Comparison of ENCODE assay signal across 8 cellular contexts in the genomic region with DNA sequence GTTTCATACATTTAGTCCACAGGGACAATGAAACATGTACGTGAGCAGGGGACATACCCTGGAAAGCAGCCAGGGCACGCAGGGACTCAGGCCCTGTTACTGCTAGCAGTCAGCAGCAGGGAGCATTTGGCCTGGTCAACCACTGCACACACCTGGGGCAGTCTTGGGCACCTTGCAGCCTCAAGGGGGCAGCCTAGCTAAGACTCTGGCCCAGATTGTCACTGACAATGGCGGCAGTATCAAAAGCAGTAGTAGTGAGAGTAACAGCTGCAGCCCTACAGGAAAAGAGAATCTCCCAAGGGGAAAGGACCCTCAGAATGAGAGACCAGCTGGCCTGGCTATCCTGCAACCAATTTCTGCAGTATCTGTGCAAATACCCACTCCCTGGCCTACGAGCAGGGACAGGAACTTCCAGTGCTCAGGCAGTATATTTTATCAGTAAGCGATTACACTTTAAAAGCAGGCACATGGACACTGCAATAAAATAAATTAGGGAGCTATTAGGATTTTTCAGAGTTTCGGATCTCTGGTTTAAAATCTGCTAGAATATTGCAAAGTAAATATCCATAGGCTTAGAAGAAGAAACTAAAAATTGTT.
DNase-seq lines count a peak whose midpoint lies in the region; ATAC-seq and TF ChIP-seq lines count a peak whose summit lies in the region.

No MANE protein-coding gene starts in this region.

- H3K9ac ChIP-seq in PC-3 (ENCODE audit: low read length): peak overlapping the region; percentile 51; the same call in 1 of the 2 replicates

- peaks cover 5% of the 10 kb centered on the region for H3K4me1 Mint-ChIP-seq in activated T-helper 1 cell treated with anti-CD3 and anti-CD28 coated beads, Interleukin-12 subunit alpha, Interleukin-12 subunit beta, Interleukin-2, Interleukin-4 antibody, amounts not matched to agents 30 ng/mL and 10 ng/mL and 1 ng/mL, durations not matched to agents 14 hours and 24 hours and 36 hours (ENCODE audit: low read depth)

- H3K27me3 ChIP-seq in PC-3 (ENCODE audit: low read length) (no peaks in the 10 kb centered on the region), vagina (no peaks in the 10 kb centered on the region)

- no peak overlapping the region for H3K4me2 ChIP-seq in PC-3 (ENCODE audit: low read length)

- intact Hi-C loops in PC-3 (cut with micrococcal nuclease) (loop anchor here (1.0 to 5.0 kb wide), 2 partner anchors 165 to 228 kb away; no protein-coding TSS in a partner anchor), posterior cingulate gyrus (cut with DNase I) (loop anchor here (1.0 kb wide), 1 partner anchor 228 kb away; no protein-coding TSS in a partner anchor), vagina (cut with DNase I) (no loop called here)
- intact Hi-C loops in activated T-helper 1 cell treated with anti-CD3 and anti-CD28 coated beads, Interleukin-12 subunit alpha, Interleukin-12 subunit beta, Interleukin-2, Interleukin-4 antibody, amounts not matched to agents 30 ng/mL and 10 ng/mL and 1 ng/mL, durations not matched to agents 14 hours and 24 hours and 36 hours (cut with micrococcal nuclease): loop anchor here (1.0 kb wide), 2 partner anchors 228 to 423 kb away; no protein-coding TSS in a partner anchor

- peaks cover 2% of the 10 kb centered on the region for H3K27me3 Mint-ChIP-seq in activated T-helper 1 cell treated with anti-CD3 and anti-CD28 coated beads, Interleukin-12 subunit alpha, Interleukin-12 subunit beta, Interleukin-2, Interleukin-4 antibody, amounts not matched to agents 30 ng/mL and 10 ng/mL and 1 ng/mL, durations not matched to agents 14 hours and 24 hours and 36 hours (ENCODE audit: insufficient read depth)

- H3K4me1 ChIP-seq in PC-3 (ENCODE audit: insufficient read depth, low read length) (peaks cover 13% of the 10 kb centered on the region), vagina (peaks cover 14% of the 10 kb centered on the region)

- no peak overlapping the region for H3K27ac Mint-ChIP-seq in activated T-helper 1 cell treated with anti-CD3 and anti-CD28 coated beads, Interleukin-12 subunit alpha, Interleukin-12 subunit beta, Interleukin-2, Interleukin-4 antibody, amounts not matched to agents 30 ng/mL and 10 ng/mL and 1 ng/mL, durations not matched to agents 14 hours and 24 hours and 36 hours

- H3K9me3 ChIP-seq in PC-3 (ENCODE audit: low read length) (no peaks in the 10 kb centered on the region), vagina (no peaks in the 10 kb centered on the region)

- POLR2A ChIA-PET in PC-3 (lab: Charles Lee; ENCODE audit: unreplicated experiment): no interaction called here

- H3K4me3 ChIP-seq in PC-3 (ENCODE audit: low read length) (no peak overlapping the region), vagina (no peak overlapping the region)

- no peak overlapping the region for H3K4me3 Mint-ChIP-seq in activated T-helper 1 cell treated with anti-CD3 and anti-CD28 coated beads, Interleukin-12 subunit alpha, Interleukin-12 subunit beta, Interleukin-2, Interleukin-4 antibody, amounts not matched to agents 30 ng/mL and 10 ng/mL and 1 ng/mL, durations not matched to agents 14 hours and 24 hours and 36 hours

- H4K20me1 ChIP-seq in PC-3 (ENCODE audit: low read length): no peaks in the 10 kb centered on the region

- H3K27ac ChIP-seq in PC-3 (ENCODE audit: low read length) (peak overlapping the region; percentile 27), vagina (peak overlapping the region; percentile 34)

- peak overlapping the region; percentile 64 for H2AFZ ChIP-seq in PC-3 (ENCODE audit: low read length)

- H3K9me3 Mint-ChIP-seq in activated T-helper 1 cell treated with anti-CD3 and anti-CD28 coated beads, Interleukin-12 subunit alpha, Interleukin-12 subunit beta, Interleukin-2, Interleukin-4 antibody, amounts not matched to agents 30 ng/mL and 10 ng/mL and 1 ng/mL, durations not matched to agents 14 hours and 24 hours and 36 hours: no peaks in the 10 kb centered on the region

- H3K9me2 ChIP-seq in PC-3 (replicated peaks; ENCODE audit: low read length): no peaks in the 10 kb centered on the region

- H3K36me3 ChIP-seq in PC-3 (ENCODE audit: low read depth, low read length) (no peaks in the 10 kb centered on the region), vagina (no peaks in the 10 kb centered on the region)

- TF ChIP-seq POLR2A in vagina (IDR thresholded peaks at IDR 0.05): no peak

- H3F3A ChIP-seq in PC-3 (ENCODE audit: low read length, unreplicated experiment): no peaks in the 10 kb centered on the region

- no TSS peak for BruUV-seq in PC-3 (replicated peaks; lab: Mats Ljungman, UMichigan)

- H3K79me2 ChIP-seq in PC-3 (ENCODE audit: low read length): no peaks in the 10 kb centered on the region

- ATAC-seq in GM21360 (IDR thresholded peaks at IDR 0.05; ENCODE audit: unreplicated experiment) (peak; percentile 98), HG03558 (IDR thresholded peaks at IDR 0.05; ENCODE audit: extremely low read depth, unreplicated experiment) (peak; percentile 97), PC-3 (peak; percentile 94)

- peak; percentile 84 for DNase-seq in DMS 273 (lab: John Stamatoyannopoulos, UW; ENCODE audit: unreplicated experiment)
- peak; percentile 77 for DNase-seq in PC-3
- peak; percentile 43 for DNase-seq in activated T-helper 1 cell treated with anti-CD3 and anti-CD28 coated beads, Interleukin-12 subunit alpha, Interleukin-12 subunit beta, Interleukin-2, Interleukin-4 antibody, amounts not matched to agents 30 ng/mL and 10 ng/mL and 1 ng/mL, durations not matched to agents 14 hours and 24 hours and 36 hours (ENCODE audit: low spot score)
- peak; percentile 75 for DNase-seq in glomerular visceral epithelial cell (ENCODE audit: extremely low spot score)
- peak in 8 of 10 donors; percentile 8 to 82 (median 44) for DNase-seq in posterior cingulate gyrus
- no peak for DNase-seq in vagina (ENCODE audit: extremely low spot score in 2 of 2)

- CTCF ChIA-PET in PC-3 (lab: Charles Lee): interaction anchor here (0.6 to 1.0 kb wide), 2 partner anchors 113 to 227 kb away, joined by 3 to 5 read pairs; no protein-coding TSS in a partner anchor

- H3K36me3 Mint-ChIP-seq in activated T-helper 1 cell treated with anti-CD3 and anti-CD28 coated beads, Interleukin-12 subunit alpha, Interleukin-12 subunit beta, Interleukin-2, Interleukin-4 antibody, amounts not matched to agents 30 ng/mL and 10 ng/mL and 1 ng/mL, durations not matched to agents 14 hours and 24 hours and 36 hours (ENCODE audit: low read depth): no peaks in the 10 kb centered on the region

- peak; percentile 91 for TF ChIP-seq CTCF in PC-3 (conservative IDR thresholded peaks at IDR 0.05; ENCODE audit: low read depth, low read length)
- TF ChIP-seq CTCF in vagina (IDR thresholded peaks at IDR 0.05): peak in 2 of 3 experiments; percentile 31 to 33

Comparison
In these comparisons a context has a peak if more than half of its experiments do, and no peak if none do; other contexts are left out.
1. DNase-seq: peak in DMS 273 (single experiment), PC-3 (single experiment), activated T-helper 1 cell treated with anti-CD3 and anti-CD28 coated beads, Interleukin-12 subunit alpha, Interleukin-12 subunit beta, Interleukin-2, Interleukin-4 antibody, amounts not matched to agents 30 ng/mL and 10 ng/mL and 1 ng/mL, durations not matched to agents 14 hours and 24 hours and 36 hours (single experiment), glomerular visceral epithelial cell (single experiment) and posterior cingulate gyrus (8 of 10); none in vagina (0 of 2).
2. Peak in every context shown above with its lines, with median percentiles within 50 percentile points of each other: ATAC-seq.